Comparison of ENCODE assay signal across 20 cellular contexts in the genomic region with DNA sequence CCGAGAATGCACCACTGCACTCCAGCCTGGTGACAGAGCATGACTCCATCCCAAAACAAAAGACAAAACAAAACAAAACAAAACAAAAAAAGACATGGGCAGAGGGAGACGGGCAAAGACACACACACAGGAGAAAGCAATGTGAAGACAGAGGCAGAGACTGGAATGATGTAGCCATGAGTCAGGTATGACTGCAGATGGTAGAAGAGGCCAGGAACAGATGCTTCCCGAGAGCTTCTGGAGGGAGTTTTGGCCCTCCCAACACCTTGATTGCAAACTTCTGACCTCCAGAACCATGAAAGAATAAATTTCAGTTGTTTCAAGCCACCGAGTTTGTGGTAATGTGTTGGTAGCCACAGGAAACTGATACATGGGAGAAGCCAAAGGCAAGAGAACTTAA. TPM values are rescaled to one million over a fixed set of nuclear protein-coding genes. Genes with fewer than 3 reads are reported as not detected.
DNase-seq lines count a peak whose midpoint lies in the region; FAIRE-seq and TF ChIP-seq lines count a peak whose summit lies in the region.
"Had no signal": no experiment of that assay in that cellular context is flagged by ENCODE, and none has a peak within 500 bp of the region (broad histone marks: within the 10 kb centered on the region; RNA-seq: fewer than 3 reads in every experiment).

No MANE protein-coding gene starts in this region.

- DNase-seq in AG08396 (ENCODE audit: low spot score) (peak; percentile 44), HT1080 (ENCODE audit: low read depth) (peak; percentile 86), astrocyte (ENCODE audit: low read depth) (peak; percentile 70), iris pigment epithelial cell (ENCODE audit: low read depth) (peak; percentile 57), NCI-H2196 (lab: John Stamatoyannopoulos, UW; ENCODE audit: unreplicated experiment) (no peak), NCI-H2029 (lab: John Stamatoyannopoulos, UW) (no peak), NCI-H2081 treated with DMSO at 0.1 percent for 48 hours (lab: John Stamatoyannopoulos, UW) (no peak), RPMI8226 (no peak)
- DNase-seq: ACHN; activated CD8-positive, alpha-beta T cell treated with anti-CD3 and anti-CD28 coated beads, Interleukin-2, amount 10 ng/mL, durations not matched to agents 7 days and 5 days; Karpas-422; NCI-H187; NCI-H524; stimulated activated naive B cell treated with anti-CD40 and anti-IgM and Interleukin-4, amounts not matched to agents 10 μg/mL and 1 μg/mL and 100 μg/mL, for 72 hours; SW 1271; WERI-Rb-1 had no signal

- TF ChIP-seq CTCF in astrocyte (IDR thresholded peaks at IDR 0.05; ENCODE audit: insufficient read depth, low read depth, low read length): no peak

- H3K27ac ChIP-seq in astrocyte (ENCODE audit: low read depth, low read length): no peak overlapping the region
- H3K27ac ChIP-seq: parathyroid adenoma, WERI-Rb-1 had no signal

- H3K9ac ChIP-seq in astrocyte (ENCODE audit: low read length): no peak overlapping the region
- H3K9ac ChIP-seq: parathyroid adenoma had no signal

- no peaks in the 10 kb centered on the region for H3K79me2 ChIP-seq in astrocyte (ENCODE audit: insufficient read depth, low read length)
- H3K79me2 ChIP-seq: parathyroid adenoma had no signal

- H3K9me3 ChIP-seq in astrocyte (ENCODE audit: insufficient read depth, low read depth, low read length): no peaks in the 10 kb centered on the region

- no peaks in the 10 kb centered on the region for H3K36me3 ChIP-seq in astrocyte (ENCODE audit: insufficient read depth, low read length)
- H3K36me3 ChIP-seq: WERI-Rb-1 had no signal

- H3K4me1 ChIP-seq in astrocyte (ENCODE audit: insufficient read depth, low read length): peaks cover 31% of the 10 kb centered on the region

- H3K4me3 ChIP-seq in astrocyte (ENCODE audit: insufficient read depth, low read depth, low read length): no peak overlapping the region

- peak overlapping the region; percentile 12 for H3K4me2 ChIP-seq in astrocyte (ENCODE audit: low read length)

- no peak overlapping the region for H2AFZ ChIP-seq in astrocyte (ENCODE audit: low read depth, low read length)
- H2AFZ ChIP-seq: parathyroid adenoma had no signal

- peak overlapping the region; percentile 55 for H3K27ac Mint-ChIP-seq in astrocyte (ENCODE audit: unreplicated experiment)
- H3K27ac Mint-ChIP-seq: activated CD8-positive, alpha-beta T cell treated with anti-CD3 and anti-CD28 coated beads, Interleukin-2, amount 10 ng/mL, durations not matched to agents 7 days and 5 days; activated T-helper 17 cell treated with anti-CD3 and anti-CD28 coated beads, Interleukin-2, amount 50 U/mL, for 72 hours; stimulated activated naive B cell treated with anti-CD40 and anti-IgM and Interleukin-4, amounts not matched to agents 10 μg/mL and 1 μg/mL and 100 μg/mL, for 72 hours; type B pancreatic cell had no signal

- H4K20me1 ChIP-seq in astrocyte (ENCODE audit: insufficient read depth, low read length): no peaks in the 10 kb centered on the region

- no peak overlapping the region for H3K4me3 Mint-ChIP-seq in astrocyte (ENCODE audit: unreplicated experiment)
- H3K4me3 Mint-ChIP-seq: activated CD8-positive, alpha-beta T cell treated with anti-CD3 and anti-CD28 coated beads, Interleukin-2, amount 10 ng/mL, durations not matched to agents 7 days and 5 days; activated T-helper 17 cell treated with anti-CD3 and anti-CD28 coated beads, Interleukin-2, amount 50 U/mL, for 72 hours; stimulated activated naive B cell treated with anti-CD40 and anti-IgM and Interleukin-4, amounts not matched to agents 10 μg/mL and 1 μg/mL and 100 μg/mL, for 72 hours; type B pancreatic cell had no signal

- peaks cover 23% of the 10 kb centered on the region for H3K4me1 Mint-ChIP-seq in astrocyte (ENCODE audit: low read depth, unreplicated experiment)
- H3K4me1 Mint-ChIP-seq: activated T-helper 17 cell treated with anti-CD3 and anti-CD28 coated beads, Interleukin-2, amount 50 U/mL, for 72 hours had no signal

- no peaks in the 10 kb centered on the region for H3K27me3 ChIP-seq in astrocyte (ENCODE audit: insufficient read depth, low read length)

- no peaks in the 10 kb centered on the region for H3K27me3 Mint-ChIP-seq in astrocyte (ENCODE audit: low read depth, unreplicated experiment)

- FAIRE-seq in astrocyte (lab: Jason Lieb, UNC): no peak
- FAIRE-seq: GM19239 had no signal

- H3K36me3 Mint-ChIP-seq in astrocyte (ENCODE audit: low read depth, unreplicated experiment): no peaks in the 10 kb centered on the region
- H3K36me3 Mint-ChIP-seq: stimulated activated naive B cell treated with anti-CD40 and anti-IgM and Interleukin-4, amounts not matched to agents 10 μg/mL and 1 μg/mL and 100 μg/mL, for 72 hours; type B pancreatic cell had no signal

- H3K9me3 Mint-ChIP-seq in astrocyte (ENCODE audit: unreplicated experiment): no peaks in the 10 kb centered on the region
- H3K9me3 Mint-ChIP-seq: activated T-helper 17 cell treated with anti-CD3 and anti-CD28 coated beads, Interleukin-2, amount 50 U/mL, for 72 hours; stimulated activated naive B cell treated with anti-CD40 and anti-IgM and Interleukin-4, amounts not matched to agents 10 μg/mL and 1 μg/mL and 100 μg/mL, for 72 hours had no signal

RNA-seq across cellular contexts. Expression of a gene that starts 27.1 kb away (rescaled TPM):
- not detected in 2 replicates for total RNA-seq in HT1080 (2014; rRNA removed; shearing (Covaris generic))
- polyA plus RNA-seq in HT1080 (2015; cell fraction: cytosol; rRNA removed): 0.01 and 0.03 TPM in 2 replicates
- polyA plus RNA-seq in HT1080 (2015; cell fraction: nucleus; rRNA removed): 0.02 TPM in 2 replicates
- total RNA-seq in astrocyte: 0.23 and 0.82 TPM in 2 replicates
- total RNA-seq: activated CD8-positive, alpha-beta T cell treated with anti-CD3 and anti-CD28 coated beads, Interleukin-2, amount 10 ng/mL, durations not matched to agents 7 days and 5 days had no signal

Comparison
In these comparisons a context has a peak if more than half of its experiments do, and no peak if none do; other contexts are left out.
1. DNase-seq: peak in AG08396 (single experiment), HT1080 (single experiment), astrocyte (single experiment) and iris pigment epithelial cell (single experiment); none in NCI-H2196 (single experiment), NCI-H2029 (single experiment), NCI-H2081 treated with DMSO at 0.1 percent for 48 hours (single experiment) and RPMI8226 (single experiment).